In the genomic region with DNA sequence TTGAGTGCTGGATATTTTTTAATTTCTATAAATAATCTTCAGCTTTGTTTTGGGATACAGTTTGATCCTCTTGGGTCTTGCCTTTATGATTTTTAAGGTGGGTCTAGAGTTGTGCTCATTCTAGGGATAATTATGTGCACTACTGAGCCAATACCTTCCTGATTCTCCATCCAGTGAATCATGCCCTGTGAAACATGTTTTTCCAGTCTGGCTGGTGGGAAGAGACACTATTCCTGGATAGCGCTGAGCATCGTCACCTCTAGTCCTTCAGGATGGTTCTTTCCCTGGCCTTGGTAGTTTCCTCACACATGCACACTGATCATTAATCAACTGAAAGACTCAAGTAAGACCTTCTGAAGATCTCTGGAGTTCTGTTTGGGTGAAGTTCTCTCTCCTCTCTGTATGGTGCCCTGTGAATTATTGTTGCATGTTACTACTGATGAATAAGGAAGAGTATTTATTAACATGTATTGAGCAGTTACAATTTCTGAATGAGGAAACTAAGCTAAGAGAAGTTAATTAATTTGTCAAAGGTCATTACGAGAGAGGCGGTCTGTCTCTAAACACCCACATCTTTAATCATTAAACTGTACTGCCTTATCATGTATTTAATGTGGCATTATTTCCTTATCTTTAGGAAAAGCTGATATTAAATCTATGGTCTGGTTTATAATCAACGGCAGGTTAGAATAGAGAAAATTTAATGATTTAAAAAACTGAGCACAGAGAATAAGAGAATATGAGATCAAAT, we compare ENCODE assay signal across 25 cellular contexts. TPM values are rescaled to one million over a fixed set of nuclear protein-coding genes. Genes with fewer than 3 reads are reported as not detected.
DNase-seq lines count a peak whose midpoint lies in the region; ATAC-seq, FAIRE-seq and TF ChIP-seq lines count a peak whose summit lies in the region.
"Had no signal": no experiment of that assay in that cellular context is flagged by ENCODE, and none has a peak within 500 bp of the region (broad histone marks: within the 10 kb centered on the region; RNA-seq: fewer than 3 reads in every experiment).

No MANE protein-coding gene starts in this region.

- peak; percentile 98 for FAIRE-seq in keratinocyte (lab: Jason Lieb, UNC)
- FAIRE-seq: K562 had no signal

- H3K79me2 ChIP-seq in PC-9 (ENCODE audit: low read depth), result no peaks in the 10 kb centered on the region
- no peaks in the 10 kb centered on the region for H3K79me2 ChIP-seq in keratinocyte (ENCODE audit: control insufficient read depth, insufficient read depth, low read length)

- WGBS in transverse colon (ENCODE audit: low coverage in 1 of 2), 2 donors, result 59 to 68% methylated on average over 3 to 5 of the region's 5 CpGs

- H3K4me2 ChIP-seq in PC-9 (peak overlapping the region; percentile 52), keratinocyte (ENCODE audit: control insufficient read depth, extremely low read depth, insufficient read depth, low read depth, low read length) (peak overlapping the region; percentile 51)

- H3K4me1 ChIP-seq in PC-9 (replicated peaks; ENCODE audit: insufficient read depth), result peaks cover 53% of the 10 kb centered on the region
- H3K4me1 ChIP-seq in keratinocyte (ENCODE audit: control insufficient read depth, extremely low read depth, insufficient read depth, low read length), result peaks cover 9% of the 10 kb centered on the region
- peaks cover 0 to 4% (median 0%) of the 10 kb centered on the region in 4 donors for H3K4me1 ChIP-seq in transverse colon
- H3K4me1 ChIP-seq: adrenal gland, left ventricle myocardium inferior, right atrium auricular region, SJSA1 had no signal

- H3K9me3 ChIP-seq in PC-9 (ENCODE audit: insufficient read depth, low read depth), result no peaks in the 10 kb centered on the region; the same call in 1 of the 2 replicates
- no peaks in the 10 kb centered on the region for H3K9me3 ChIP-seq in keratinocyte (ENCODE audit: control insufficient read depth, low read depth, low read length)
- no peaks in the 10 kb centered on the region for H3K9me3 ChIP-seq in transverse colon
- H3K9me3 ChIP-seq: adrenal gland, esophagus squamous epithelium, right atrium auricular region, SJSA1 had no signal

- TF ChIP-seq CTCF in PC-9 (conservative IDR thresholded peaks at IDR 0.05), result no peak
- no peak for TF ChIP-seq CTCF in keratinocyte (optimal IDR thresholded peaks at IDR 0.05 in 1 of 3, IDR thresholded peaks at IDR 0.05 in 1 of 3, conservative IDR thresholded peaks at IDR 0.05 in 1 of 3; ENCODE audit: extremely low read depth in 1 of 3, insufficient read depth in 2 of 3, low read length in 3 of 3)
- no peak for TF ChIP-seq CTCF in transverse colon (IDR thresholded peaks at IDR 0.05)

- POLR2A ChIA-PET in PC-9 (lab: Charles Lee; ENCODE audit: unreplicated experiment), result no interaction called here

- H2AFZ ChIP-seq in PC-9 (no peak overlapping the region), keratinocyte (ENCODE audit: control insufficient read depth, low read length) (no peak overlapping the region)

- TF ChIP-seq POLR2A in transverse colon (IDR thresholded peaks at IDR 0.05), result no peak

- BruUV-seq in PC-9 (replicated peaks; lab: Mats Ljungman, UMichigan), result no TSS peak

- no peaks in the 10 kb centered on the region for H4K20me1 ChIP-seq in PC-9 (ENCODE audit: insufficient read depth)
- no peaks in the 10 kb centered on the region for H4K20me1 ChIP-seq in keratinocyte (ENCODE audit: control insufficient read depth, extremely low read depth, insufficient read depth, low read length)

- no peaks in the 10 kb centered on the region for H3K36me3 ChIP-seq in PC-9 (ENCODE audit: low read depth)
- no peaks in the 10 kb centered on the region for H3K36me3 ChIP-seq in keratinocyte (ENCODE audit: control insufficient read depth in 2 of 2, extremely low read depth in 1 of 2, insufficient read depth in 2 of 2, low read length in 2 of 2)
- H3K36me3 ChIP-seq in transverse colon, result no peaks in the 10 kb centered on the region
- H3K36me3 ChIP-seq: adrenal gland, esophagus squamous epithelium, left ventricle myocardium inferior, right atrium auricular region, SJSA1, thoracic aorta had no signal

- H3K9ac ChIP-seq in keratinocyte (ENCODE audit: control insufficient read depth, extremely low read depth, insufficient read depth, low read length), result no peak overlapping the region

- H3K9me1 ChIP-seq in keratinocyte (ENCODE audit: control insufficient read depth, extremely low read depth, insufficient read depth, low read length), result no peaks in the 10 kb centered on the region

- peak in 2 of 3 experiments; percentile 33 to 65 for DNase-seq in NCI-H1417 (lab: John Stamatoyannopoulos, UW)
- no peak for DNase-seq in NCI-H1417 treated with DMSO at 0.1 percent for 48 hours (lab: John Stamatoyannopoulos, UW)
- peak; percentile 64 to 95 for DNase-seq in PC-9
- DNase-seq in keratinocyte (ENCODE audit: low read depth, low spot score), result peak; percentile 9
- peak; percentile 29 for DNase-seq in transverse colon
- DNase-seq in amniotic stem cell (lab: John Stamatoyannopoulos, UW), result no peak
- DNase-seq: activated CD4-positive, alpha-beta T cell treated with anti-CD3 and anti-CD28 coated beads, Interleukin-2, amount 50 U/mL, for 48 hours; activated gamma-delta T cell treated with Interleukin-2 at 50 U/mL for 16 hours; activated T-cell treated with anti-CD3 and anti-CD28 coated beads for 4 hours; adrenal gland; caudate nucleus; esophagus squamous epithelium; H9; left ventricle myocardium inferior; NCI-H2107; NCI-H526 treated with DMSO at 0.1 percent for 48 hours; stimulated activated CD4-positive, alpha-beta T cell treated with anti-CD3 and anti-CD28 coated beads, Interleukin-15, amount 100 ng/mL, for 24 hours; T-helper 17 cell had no signal

- H3K4me3 ChIP-seq in PC-9 (no peak overlapping the region), keratinocyte (ENCODE audit: control insufficient read depth in 2 of 3, extremely low read depth in 1 of 3, insufficient read depth in 2 of 3, low read depth in 1 of 3, low read length in 3 of 3) (no peak overlapping the region), transverse colon (no peak overlapping the region)
- H3K4me3 ChIP-seq: adrenal gland, esophagus squamous epithelium, K562, left ventricle myocardium inferior, right atrium auricular region, SJSA1, thoracic aorta had no signal

- intact Hi-C loops in PC-9 (cut with micrococcal nuclease; ENCODE audit: unreplicated experiment), result no loop called here
- intact Hi-C loops in transverse colon (cut with DNase I; ENCODE audit: low total_unique reads), result no loop called here

- in situ Hi-C loops in transverse colon (cut with MboI; ENCODE audit: low pct_ligation_motif_present in 1 of 4, low pct_unique_long_range_greater_than_20kb in 1 of 4, low sequenced_read_pairs in 3 of 4), result no loop called here

- H3K27me3 ChIP-seq in PC-9 (ENCODE audit: insufficient read depth, low read depth), result no peaks in the 10 kb centered on the region
- no peaks in the 10 kb centered on the region for H3K27me3 ChIP-seq in keratinocyte (ENCODE audit: control insufficient read depth, extremely low read depth, insufficient read depth, low read length)
- H3K27me3 ChIP-seq in transverse colon, result no peaks in the 10 kb centered on the region
- H3K27me3 ChIP-seq: adrenal gland, esophagus squamous epithelium, right atrium auricular region, SJSA1 had no signal

- ATAC-seq in GM18498 (IDR thresholded peaks at IDR 0.05; ENCODE audit: unreplicated experiment) (no peak), GM18868 (IDR thresholded peaks at IDR 0.05; ENCODE audit: unreplicated experiment) (no peak)
- ATAC-seq: K562, T-helper 17 cell had no signal

- dilution Hi-C loops in keratinocyte (cut with MboI; ENCODE audit: extremely low pct_ligation_motif_present, low sequenced_read_pairs), result no loop called here

- H3F3A ChIP-seq in PC-9 (ENCODE audit: insufficient read depth, low read depth), result peaks cover 29% of the 10 kb centered on the region

- CTCF ChIA-PET in PC-9 (lab: Charles Lee), result no interaction called here

- H3K9me2 ChIP-seq in PC-9 (ENCODE audit: insufficient read depth), result no peaks in the 10 kb centered on the region

- peak overlapping the region; percentile 45 for H3K27ac ChIP-seq in PC-9
- H3K27ac ChIP-seq in keratinocyte (ENCODE audit: control insufficient read depth, insufficient read depth, low read length), result no peak overlapping the region
- no peak overlapping the region for H3K27ac ChIP-seq in transverse colon
- H3K27ac ChIP-seq: 22Rv1, adrenal gland, left ventricle myocardium inferior, right atrium auricular region, SJSA1, thoracic aorta had no signal

- TF ChIP-seq EP300 in transverse colon (IDR thresholded peaks at IDR 0.05; ENCODE audit: low read depth), result no peak

RNA-seq across cellular contexts. Expression of a gene that starts 39.1 kb away (rescaled TPM):
- total RNA-seq in PC-9 (2021), result 5.8 and 6.8 TPM in 2 replicates
- polyA plus RNA-seq in keratinocyte, result 1.2 to 2.6 TPM (median 2.3 TPM) in 3 replicates
- 0.35 TPM for polyA plus RNA-seq in keratinocyte (2011; ENCODE audit: low read depth)
- polyA plus RNA-seq in keratinocyte (2011; cell fraction: cytosol; rRNA removed), result 0.82 and 1.3 TPM in 2 replicates
- 0.97 and 1.0 TPM in 2 replicates for polyA plus RNA-seq in keratinocyte (2011; cell fraction: nucleus; rRNA removed)
- 0.56 and 1.8 TPM in 2 replicates for polyA plus RNA-seq in keratinocyte (2012; ENCODE audit: low replicate concordance)
- polyA minus RNA-seq in keratinocyte, result 1.3 to 8.3 TPM (median 5.0 TPM) in 3 replicates
- polyA minus RNA-seq in keratinocyte (2011; cell fraction: cytosol; rRNA and poly(A)+ RNA removed), result not detected
- not detected in 2 replicates for polyA minus RNA-seq in keratinocyte (2011; cell fraction: nucleus; rRNA and poly(A)+ RNA removed)
- 10 to 100 TPM in 1 of 4 donors, 1 to 10 TPM in 3; 4.1 to 11.6 (median 5.8) TPM for total RNA-seq in transverse colon

RNA-seq across cellular contexts. Expression of a gene that starts 59.7 kb away (rescaled TPM):
- total RNA-seq in PC-9 (2021), result 41.2 and 44.1 TPM in 2 replicates
- polyA plus RNA-seq in keratinocyte, result 9.1 to 16.7 TPM (median 12.0 TPM) in 3 replicates
- 7.9 TPM for polyA plus RNA-seq in keratinocyte (2011; ENCODE audit: low read depth)
- 5.4 and 10.7 TPM in 2 replicates for polyA plus RNA-seq in keratinocyte (2011; cell fraction: cytosol; rRNA removed)
- polyA plus RNA-seq in keratinocyte (2011; cell fraction: nucleus; rRNA removed), result 13.8 and 17.4 TPM in 2 replicates
- polyA plus RNA-seq in keratinocyte (2012; ENCODE audit: low replicate concordance), result 4.5 and 7.4 TPM in 2 replicates
- 11.6 to 26.3 TPM (median 15.4 TPM) in 3 replicates for polyA minus RNA-seq in keratinocyte
- 4.4 TPM for polyA minus RNA-seq in keratinocyte (2011; cell fraction: cytosol; rRNA and poly(A)+ RNA removed)
- 3.2 and 9.3 TPM in 2 replicates for polyA minus RNA-seq in keratinocyte (2011; cell fraction: nucleus; rRNA and poly(A)+ RNA removed)
- total RNA-seq in transverse colon, result 10 to 100 TPM in 3 of 4 donors, 1 to 10 TPM in 1; 7.4 to 29.4 (median 20.6) TPM

Comparison
In these comparisons a context has a peak if more than half of its experiments do, and no peak if none do; other contexts are left out.
1. DNase-seq: peak in NCI-H1417 (2 of 3), PC-9 (2 of 2), keratinocyte (single experiment) and transverse colon (single experiment); none in NCI-H1417 treated with DMSO at 0.1 percent for 48 hours (single experiment) and amniotic stem cell (single experiment).